ENCODE assay signal across 13 cellular contexts in genomic region chr3:169699536-169700050, GRCh38. TPM values are rescaled to one million over a fixed set of nuclear protein-coding genes. Genes with fewer than 3 reads are reported as not detected.
DNase-seq lines count a peak whose midpoint lies in the region; ATAC-seq lines count a peak whose summit lies in the region.
"Had no signal": no experiment of that assay in that cellular context is flagged by ENCODE, and none has a peak within 500 bp of the region (broad histone marks: within the 10 kb centered on the region; RNA-seq: fewer than 3 reads in every experiment).

No MANE protein-coding gene starts in this region.

- intact Hi-C loops in left ventricle myocardium superior (cut with micrococcal nuclease), result no loop called here

- H3K27ac Mint-ChIP-seq in effector memory CD8-positive, alpha-beta T cell, result no peak overlapping the region
- H3K27ac Mint-ChIP-seq: activated T-cell treated with anti-CD3 and anti-CD28 coated beads, Interleukin-2, amount 50 U/mL, for 72 hours; mesothelial cell of epicardium had no signal

- H3K4me3 Mint-ChIP-seq in effector memory CD8-positive, alpha-beta T cell, result no peak overlapping the region
- H3K4me3 Mint-ChIP-seq: activated T-cell treated with anti-CD3 and anti-CD28 coated beads, Interleukin-2, amount 50 U/mL, for 72 hours; mesothelial cell of epicardium had no signal

- H3K9me3 Mint-ChIP-seq in effector memory CD8-positive, alpha-beta T cell, result no peaks in the 10 kb centered on the region
- H3K9me3 Mint-ChIP-seq: mesothelial cell of epicardium had no signal

- DNase-seq in Daoy (ENCODE audit: low read depth) (peak; percentile 28), brain pericyte (ENCODE audit: low read depth, low spot score) (peak; percentile 86), left ventricle myocardium superior (peak; percentile 85), retina (peak; percentile 15), DMS53 treated with DMSO at 0.1 percent for 48 hours (lab: John Stamatoyannopoulos, UW; ENCODE audit: unreplicated experiment) (no peak)
- no peak for DNase-seq in effector memory CD8-positive, alpha-beta T cell
- DNase-seq: activated T-cell treated with anti-CD3 and anti-CD28 coated beads, Interleukin-2, amount 50 U/mL, for 72 hours; H7; hippocampal formation; stimulated activated naive CD4-positive, alpha-beta T cell had no signal

- H3K36me3 Mint-ChIP-seq in effector memory CD8-positive, alpha-beta T cell (ENCODE audit: insufficient read depth), result no peaks in the 10 kb centered on the region
- H3K36me3 Mint-ChIP-seq: mesothelial cell of epicardium had no signal

- ATAC-seq in left ventricle myocardium superior, result peak; percentile 96
- ATAC-seq in GM21390 (IDR thresholded peaks at IDR 0.05; ENCODE audit: unreplicated experiment), result no peak
- ATAC-seq in GM18861 (IDR thresholded peaks at IDR 0.05; ENCODE audit: unreplicated experiment), result no peak
- no peak for ATAC-seq in effector memory CD8-positive, alpha-beta T cell (replicated peaks)
- ATAC-seq: activated T-cell treated with anti-CD3 and anti-CD28 coated beads, Interleukin-2, amount 50 U/mL, for 72 hours had no signal

- H3K27me3 Mint-ChIP-seq in effector memory CD8-positive, alpha-beta T cell, result peaks cover 54 to 66% of the 10 kb centered on the region in 2 donors

- H3K4me1 Mint-ChIP-seq in effector memory CD8-positive, alpha-beta T cell (ENCODE audit: low read depth in 2 of 2), result no peaks in the 10 kb centered on the region

RNA-seq across cellular contexts. Expression of gene MECOM, which starts 36.1 kb away (rescaled TPM):
- 7.4 and 10.0 TPM in 2 replicates for total RNA-seq in Daoy (2014; rRNA removed; shearing (Covaris generic))
- 16.3 TPM for total RNA-seq in left ventricle myocardium superior
- total RNA-seq: activated T-cell treated with anti-CD3 and anti-CD28 coated beads, Interleukin-2, amount 50 U/mL, for 72 hours had no signal

Comparison
In these comparisons a context has a peak if more than half of its experiments do, and no peak if none do; other contexts are left out.
1. DNase-seq: peak in Daoy (single experiment), brain pericyte (single experiment), left ventricle myocardium superior (single experiment) and retina (single experiment); none in effector memory CD8-positive, alpha-beta T cell (0 of 3) and DMS53 treated with DMSO at 0.1 percent for 48 hours (single experiment).